Comparison of ENCODE assay signal across 1 cellular context in genomic region chr6:109001554-109001953, GRCh38.
TF ChIP-seq lines count a peak whose summit lies in the region.

No MANE protein-coding gene starts in this region.

TF ChIP-seq in GM23338, 12 proteins besides CTCF, POLR2A, EP300 and RAD21 (continued from another document):
- TF ChIP-seq ZNF462 (CRISPR knock-in tag; IDR thresholded peaks at IDR 0.05), result no peak
